Comparison of ENCODE assay signal across 9 cellular contexts in genomic region chr1:109773203-109773899, GRCh38. TPM values are rescaled to one million over a fixed set of nuclear protein-coding genes. Genes with fewer than 3 reads are reported as not detected.
DNase-seq lines count a peak whose midpoint lies in the region; ATAC-seq and TF ChIP-seq lines count a peak whose summit lies in the region.
"Had no signal": no experiment of that assay in that cellular context is flagged by ENCODE, and none has a peak within 500 bp of the region (broad histone marks: within the 10 kb centered on the region; RNA-seq: fewer than 3 reads in every experiment).

No MANE protein-coding gene starts in this region.

- no peaks in the 10 kb centered on the region for H3K27me3 ChIP-seq in Loucy (ENCODE audit: insufficient read depth, low read length, poor library complexity, severe bottlenecking)

- H3K27me3 Mint-ChIP-seq in Calu3 (ENCODE audit: unreplicated experiment), result peaks cover 14% of the 10 kb centered on the region
- peaks cover 5% of the 10 kb centered on the region for H3K27me3 Mint-ChIP-seq in activated T-helper 17 cell treated with anti-CD3 and anti-CD28 coated beads, Interleukin-2, amount 50 U/mL, for 72 hours
- H3K27me3 Mint-ChIP-seq in osteocyte (ENCODE audit: unreplicated experiment), result no peaks in the 10 kb centered on the region
- peaks cover 16% of the 10 kb centered on the region for H3K27me3 Mint-ChIP-seq in type B pancreatic cell
- H3K27me3 Mint-ChIP-seq: activated naive CD4-positive, alpha-beta T cell treated with anti-CD3 and anti-CD28 coated beads, Interleukin-2, amount 50 U/mL, for 24 hours had no signal

- CTCF ChIA-PET in Calu3 (lab: Charles Lee), result interaction anchor here (2.3 to 6.0 kb wide), 3 partner anchors 55 to 209 kb away, joined by 18 to 101 read pairs (median 22); partner anchors contain the start of gene AHCYL1

- H3K79me2 ChIP-seq in Loucy (ENCODE audit: insufficient read depth, low read length), result no peaks in the 10 kb centered on the region

- peak; percentile 52 for TF ChIP-seq CTCF in Calu3 (IDR thresholded peaks at IDR 0.05; ENCODE audit: unreplicated experiment)
- TF ChIP-seq CTCF in Loucy (conservative IDR thresholded peaks at IDR 0.05; ENCODE audit: low read length), result peak; percentile 98
- TF ChIP-seq CTCF in foreskin fibroblast (IDR thresholded peaks at IDR 0.05; ENCODE audit: low read depth, low read length), result peak; percentile 90
- peak; percentile 93 for TF ChIP-seq CTCF in osteocyte (IDR thresholded peaks at IDR 0.05)
- peak; percentile 91 for TF ChIP-seq CTCF in type B pancreatic cell (conservative IDR thresholded peaks at IDR 0.05)

- no peaks in the 10 kb centered on the region for H3K9me3 ChIP-seq in Loucy (ENCODE audit: insufficient read depth, low read depth, low read length)

- H3K4me3 Mint-ChIP-seq in Calu3 (ENCODE audit: low read depth, unreplicated experiment) (no peak overlapping the region), osteocyte (ENCODE audit: unreplicated experiment) (no peak overlapping the region), type B pancreatic cell (no peak overlapping the region)
- H3K4me3 Mint-ChIP-seq in activated T-helper 17 cell treated with anti-CD3 and anti-CD28 coated beads, Interleukin-2, amount 50 U/mL, for 72 hours, result no peak overlapping the region
- H3K4me3 Mint-ChIP-seq: activated naive CD4-positive, alpha-beta T cell treated with anti-CD3 and anti-CD28 coated beads, Interleukin-2, amount 50 U/mL, for 24 hours had no signal

- H3K9me3 Mint-ChIP-seq in Calu3 (ENCODE audit: low read depth, unreplicated experiment), result no peaks in the 10 kb centered on the region
- H3K9me3 Mint-ChIP-seq in activated T-helper 17 cell treated with anti-CD3 and anti-CD28 coated beads, Interleukin-2, amount 50 U/mL, for 72 hours, result no peaks in the 10 kb centered on the region
- no peaks in the 10 kb centered on the region for H3K9me3 Mint-ChIP-seq in osteocyte (ENCODE audit: unreplicated experiment)
- no peaks in the 10 kb centered on the region for H3K9me3 Mint-ChIP-seq in type B pancreatic cell
- H3K9me3 Mint-ChIP-seq: activated naive CD4-positive, alpha-beta T cell treated with anti-CD3 and anti-CD28 coated beads, Interleukin-2, amount 50 U/mL, for 24 hours had no signal

- H3K27ac Mint-ChIP-seq in Calu3 (ENCODE audit: unreplicated experiment), result no peak overlapping the region
- peak overlapping the region; percentile 44 for H3K27ac Mint-ChIP-seq in activated T-helper 17 cell treated with anti-CD3 and anti-CD28 coated beads, Interleukin-2, amount 50 U/mL, for 72 hours
- no peak overlapping the region for H3K27ac Mint-ChIP-seq in osteocyte (ENCODE audit: unreplicated experiment)
- peak overlapping the region; percentile 63 for H3K27ac Mint-ChIP-seq in type B pancreatic cell
- H3K27ac Mint-ChIP-seq: activated naive CD4-positive, alpha-beta T cell treated with anti-CD3 and anti-CD28 coated beads, Interleukin-2, amount 50 U/mL, for 24 hours had no signal

- H3K4me3 ChIP-seq in Loucy (ENCODE audit: low read length, poor library complexity, severe bottlenecking), result no peak overlapping the region
- H3K4me3 ChIP-seq in foreskin fibroblast (ENCODE audit: low read depth in 1 of 2, low read length in 2 of 2), result no peak overlapping the region

- no peak overlapping the region for H3K4me2 ChIP-seq in Loucy (ENCODE audit: low read depth, low read length, poor library complexity, severe bottlenecking)

- H3K36me3 ChIP-seq in Loucy (ENCODE audit: insufficient read depth, low read length), result no peaks in the 10 kb centered on the region

- intact Hi-C loops in Calu3 (cut with micrococcal nuclease; ENCODE audit: unreplicated experiment), result loop anchor here (1.0 to 2.0 kb wide), 3 partner anchors 55 to 227 kb away; no protein-coding TSS in a partner anchor

- H3K4me1 Mint-ChIP-seq in Calu3 (ENCODE audit: low read depth, unreplicated experiment), result no peaks in the 10 kb centered on the region
- peaks cover 9% of the 10 kb centered on the region for H3K4me1 Mint-ChIP-seq in activated T-helper 17 cell treated with anti-CD3 and anti-CD28 coated beads, Interleukin-2, amount 50 U/mL, for 72 hours
- peaks cover 12% of the 10 kb centered on the region for H3K4me1 Mint-ChIP-seq in osteocyte (ENCODE audit: unreplicated experiment)
- peaks cover 23% of the 10 kb centered on the region for H3K4me1 Mint-ChIP-seq in type B pancreatic cell (ENCODE audit: unreplicated experiment)

- H3K36me3 Mint-ChIP-seq in Calu3 (ENCODE audit: insufficient read depth, unreplicated experiment) (no peaks in the 10 kb centered on the region), osteocyte (ENCODE audit: unreplicated experiment) (no peaks in the 10 kb centered on the region), type B pancreatic cell (no peaks in the 10 kb centered on the region)
- H3K36me3 Mint-ChIP-seq in activated T-helper 17 cell treated with anti-CD3 and anti-CD28 coated beads, Interleukin-2, amount 50 U/mL, for 72 hours (ENCODE audit: low read depth), result no peaks in the 10 kb centered on the region
- H3K36me3 Mint-ChIP-seq: activated naive CD4-positive, alpha-beta T cell treated with anti-CD3 and anti-CD28 coated beads, Interleukin-2, amount 50 U/mL, for 24 hours had no signal

- no peaks in the 10 kb centered on the region for H3K9me2 ChIP-seq in Loucy (replicated peaks; ENCODE audit: low read depth, low read length)

- H3K4me1 ChIP-seq in Loucy (ENCODE audit: insufficient read depth, low read length, poor library complexity, severe bottlenecking), result peaks cover 21% of the 10 kb centered on the region

- ATAC-seq in GM21447 (IDR thresholded peaks at IDR 0.05; ENCODE audit: unreplicated experiment), result peak; percentile 74
- ATAC-seq in activated T-helper 17 cell treated with anti-CD3 and anti-CD28 coated beads, Interleukin-2, amount 50 U/mL, for 72 hours (replicated peaks), result peak; percentile 87

- peak overlapping the region; percentile 47 for H2AFZ ChIP-seq in Loucy (ENCODE audit: low read length)

- no peaks in the 10 kb centered on the region for H3F3A ChIP-seq in Loucy (ENCODE audit: low read depth)

- BruUV-seq in Calu3 (replicated peaks; lab: Mats Ljungman, UMichigan), result no TSS peak

- DNase-seq in Calu3 (peak; percentile 72), RPMI7951 (ENCODE audit: low read depth) (peak; percentile 84), foreskin fibroblast (peak; percentile 83 to 95), osteocyte (ENCODE audit: extremely low spot score, unreplicated experiment) (peak; percentile 93), type B pancreatic cell (ENCODE audit: extremely low spot score, unreplicated experiment) (peak; percentile 81)

- no peaks in the 10 kb centered on the region for H4K20me1 ChIP-seq in Loucy (ENCODE audit: insufficient read depth, low read length, poor library complexity, severe bottlenecking)

- no peak overlapping the region for H3K9ac ChIP-seq in Loucy (ENCODE audit: low read depth, low read length, poor library complexity, severe bottlenecking)

RNA-seq across cellular contexts. Expression of gene EPS8L3, which starts 9.6 kb away (rescaled TPM):
- total RNA-seq in Calu3 (2022), result 46.6 and 68.6 TPM in 2 replicates
- total RNA-seq in RPMI7951 (2014; rRNA removed; shearing (Covaris generic)), result not detected in 2 replicates
- not detected for total RNA-seq in activated T-helper 17 cell treated with anti-CD3 and anti-CD28 coated beads, Interleukin-2, amount 50 U/mL, for 72 hours
- total RNA-seq in osteocyte, result not detected in 2 replicates
- total RNA-seq in type B pancreatic cell (ENCODE audit: low replicate concordance), result 9.9 and 19.1 TPM in 2 replicates

RNA-seq across cellular contexts. Expression of gene GSTM3, which starts 32.5 kb away (rescaled TPM):
- total RNA-seq in Calu3 (2022) (67.9 and 73.7 TPM in 2 replicates), osteocyte (33.9 and 41.4 TPM in 2 replicates), type B pancreatic cell (ENCODE audit: low replicate concordance) (32.9 and 78.4 TPM in 2 replicates)
- 229 and 247 TPM in 2 replicates for total RNA-seq in RPMI7951 (2014; rRNA removed; shearing (Covaris generic))
- total RNA-seq in activated T-helper 17 cell treated with anti-CD3 and anti-CD28 coated beads, Interleukin-2, amount 50 U/mL, for 72 hours, result 10 to 100 TPM in 1 of 2 donors, 1 to 10 TPM in 1; 8.9 to 30.2 TPM

Comparison
In these comparisons a context has a peak if more than half of its experiments do, and no peak if none do; other contexts are left out.
1. H3K27ac Mint-ChIP-seq: peak in activated T-helper 17 cell treated with anti-CD3 and anti-CD28 coated beads, Interleukin-2, amount 50 U/mL, for 72 hours (single experiment) and type B pancreatic cell (single experiment); none in Calu3 (single experiment) and osteocyte (single experiment).
2. RNA of gene EPS8L3, which starts 9.6 kb away (total RNA-seq): 46.6 to 68.6 TPM in Calu3 and 9.9 to 19.1 TPM in type B pancreatic cell; not detected in RPMI7951, not detected in activated T-helper 17 cell treated with anti-CD3 and anti-CD28 coated beads, Interleukin-2, amount 50 U/mL, for 72 hours and not detected in osteocyte; every median in the first group is over 10 times any median in the second.
3. Peak in every context shown above with its lines, with median percentiles within 50 percentile points of each other: DNase-seq and CTCF ChIP-seq.